14 cellular contexts compared by ENCODE assay signal in genomic region chr11:114377612-114378267, GRCh38. TPM values are rescaled to one million over a fixed set of nuclear protein-coding genes. Genes with fewer than 3 reads are reported as not detected.
DNase-seq lines count a peak whose midpoint lies in the region; ATAC-seq and TF ChIP-seq lines count a peak whose summit lies in the region.
"Had no signal": no experiment of that assay in that cellular context is flagged by ENCODE, and none has a peak within 500 bp of the region (broad histone marks: within the 10 kb centered on the region; RNA-seq: fewer than 3 reads in every experiment).

No MANE protein-coding gene starts in this region.

- H3K36me3 Mint-ChIP-seq in nephron progenitor cell (ENCODE audit: low read depth) = no peaks in the 10 kb centered on the region

- no peak for TF ChIP-seq CTCF in fibroblast of pulmonary artery (IDR thresholded peaks at IDR 0.05; ENCODE audit: low read length, missing control alignments)
- no peak for TF ChIP-seq CTCF in nephron progenitor cell (IDR thresholded peaks at IDR 0.05)

- no peak overlapping the region for H3K27ac Mint-ChIP-seq in nephron progenitor cell
- H3K27ac Mint-ChIP-seq: activated T-cell treated with anti-CD3 and anti-CD28 coated beads, Interleukin-2, amount 50 U/mL, for 24 hours; stimulated activated naive CD8-positive, alpha-beta T cell treated with anti-CD3 and anti-CD28 coated beads, Interleukin-15, Interleukin-2, amounts not matched to agents 100 ng/mL and 50 ng/mL, for 24 hours had no signal

- H3K27ac ChIP-seq in SJSA1 = peak overlapping the region; percentile 88

- H3K4me3 Mint-ChIP-seq in nephron progenitor cell = no peak overlapping the region
- H3K4me3 Mint-ChIP-seq: activated T-cell treated with anti-CD3 and anti-CD28 coated beads, Interleukin-2, amount 50 U/mL, for 24 hours; stimulated activated naive CD8-positive, alpha-beta T cell treated with anti-CD3 and anti-CD28 coated beads, Interleukin-15, Interleukin-2, amounts not matched to agents 100 ng/mL and 50 ng/mL, for 24 hours had no signal

- H3K4me1 Mint-ChIP-seq in nephron progenitor cell = no peaks in the 10 kb centered on the region

- ATAC-seq in HG03565 (IDR thresholded peaks at IDR 0.05; ENCODE audit: unreplicated experiment) = no peak
- ATAC-seq: HepG2 had no signal

- DNase-seq in GM03348 (ENCODE audit: low spot score) (peak; percentile 85), SJSA1 (ENCODE audit: low read depth in 1 of 2, low spot score in 2 of 2) (peak; percentile 76 to 77), fibroblast of pulmonary artery (ENCODE audit: low read depth) (peak; percentile 44), nephron progenitor cell (no peak), inferior parietal cortex (ENCODE audit: extremely low spot score) (no peak), SIG-M5 treated with dmso at 0.1 percent for 504 hours (lab: John Stamatoyannopoulos, UW; ENCODE audit: unreplicated experiment) (no peak)
- DNase-seq: activated T-cell treated with anti-CD3 and anti-CD28 coated beads, Interleukin-2, amount 50 U/mL, for 24 hours; effector CD8-positive, alpha-beta T cell; hippocampal formation; NCI-H1436 treated with DMSO at 0.1 percent for 48 hours had no signal

- H3K4me1 ChIP-seq in SJSA1 (replicated peaks) = peaks cover 21% of the 10 kb centered on the region
- peaks cover 21% of the 10 kb centered on the region for H3K4me1 ChIP-seq in skeletal muscle satellite cell (ENCODE audit: control insufficient read depth, insufficient read depth, low read length)

- no peaks in the 10 kb centered on the region for H3K36me3 ChIP-seq in SJSA1
- H3K36me3 ChIP-seq in skeletal muscle satellite cell (ENCODE audit: insufficient read depth, low read length) = no peaks in the 10 kb centered on the region

- H3K4me3 ChIP-seq in SJSA1 (no peak overlapping the region), fibroblast of pulmonary artery (replicated peaks; ENCODE audit: low read depth, low read length) (no peak overlapping the region), skeletal muscle satellite cell (ENCODE audit: low read length) (no peak overlapping the region)

- H3K9me3 Mint-ChIP-seq in nephron progenitor cell = peaks cover 4% of the 10 kb centered on the region
- H3K9me3 Mint-ChIP-seq: activated T-cell treated with anti-CD3 and anti-CD28 coated beads, Interleukin-2, amount 50 U/mL, for 24 hours; stimulated activated naive CD8-positive, alpha-beta T cell treated with anti-CD3 and anti-CD28 coated beads, Interleukin-15, Interleukin-2, amounts not matched to agents 100 ng/mL and 50 ng/mL, for 24 hours had no signal

- no peaks in the 10 kb centered on the region for H3K9me3 ChIP-seq in SJSA1 (replicated peaks)
- no peaks in the 10 kb centered on the region for H3K9me3 ChIP-seq in skeletal muscle satellite cell (replicated peaks; ENCODE audit: low read length)

- H3K9ac ChIP-seq in skeletal muscle satellite cell (ENCODE audit: low read depth, low read length) = no peak overlapping the region

- H3K27me3 Mint-ChIP-seq in nephron progenitor cell (ENCODE audit: low read depth, poor library complexity) = peaks cover 8% of the 10 kb centered on the region

- H3K27me3 ChIP-seq in SJSA1 (replicated peaks) (no peaks in the 10 kb centered on the region), skeletal muscle satellite cell (ENCODE audit: control insufficient read depth, insufficient read depth, low read length) (no peaks in the 10 kb centered on the region)

- H3K4me2 ChIP-seq in skeletal muscle satellite cell (ENCODE audit: low read length) = peak overlapping the region; percentile 14

RNA-seq across cellular contexts. Expression of gene C11orf71, which starts 22.6 kb away (rescaled TPM):
- total RNA-seq in SJSA1 (2014; rRNA removed; shearing (Covaris generic)) = 1.5 and 4.8 TPM in 2 replicates
- total RNA-seq in skeletal muscle satellite cell (2012; rRNA removed) = 3.0 and 3.3 TPM in 2 replicates

RNA-seq across cellular contexts. Expression of gene RBM7, which starts 22.7 kb away (rescaled TPM):
- 24.2 and 37.5 TPM in 2 replicates for total RNA-seq in SJSA1 (2014; rRNA removed; shearing (Covaris generic))
- 25.1 and 26.1 TPM in 2 replicates for total RNA-seq in skeletal muscle satellite cell (2012; rRNA removed)

Comparison
In these comparisons a context has a peak if more than half of its experiments do, and no peak if none do; other contexts are left out.
1. DNase-seq: peak in GM03348 (single experiment), SJSA1 (2 of 2) and fibroblast of pulmonary artery (single experiment); none in nephron progenitor cell (single experiment), inferior parietal cortex (single experiment) and SIG-M5 treated with dmso at 0.1 percent for 504 hours (single experiment).